Comparison of ENCODE assay signal across 1 cellular context in genomic region chr7:138170298-138170697, GRCh38.
TF ChIP-seq lines count a peak whose summit lies in the region.

No MANE protein-coding gene starts in this region.

TF ChIP-seq in GM23338, 12 proteins besides CTCF, POLR2A, EP300 and RAD21 (continued from another document):
- TF ChIP-seq REST (IDR thresholded peaks at IDR 0.05; ENCODE audit: unreplicated experiment) (no peak), POLR2AphosphoS5 (IDR thresholded peaks at IDR 0.05; ENCODE audit: low read depth) (no peak), NANOG (IDR thresholded peaks at IDR 0.05; ENCODE audit: borderline replicate concordance) (peak; percentile 45; the same call in 1 of the 2 replicates), ZNF462 (CRISPR knock-in tag; IDR thresholded peaks at IDR 0.05) (0 out of 2 replicates have a peak, but pooled peaks have one; percentile 3), ZNF114 (CRISPR knock-in tag; IDR thresholded peaks at IDR 0.05) (no peak)
